10 cellular contexts compared by ENCODE assay signal in genomic region chr13:99968521-99969367, GRCh38. TPM values are rescaled to one million over a fixed set of nuclear protein-coding genes. Genes with fewer than 3 reads are reported as not detected.
DNase-seq lines count a peak whose midpoint lies in the region; ATAC-seq and TF ChIP-seq lines count a peak whose summit lies in the region.
"Had no signal": no experiment of that assay in that cellular context is flagged by ENCODE, and none has a peak within 500 bp of the region (broad histone marks: within the 10 kb centered on the region; RNA-seq: fewer than 3 reads in every experiment).

No MANE protein-coding gene starts in this region.

- intact Hi-C loops in activated naive CD4-positive, alpha-beta T cell treated with anti-CD3 and anti-CD28 coated beads for 36 hours (cut with micrococcal nuclease), result loop anchor here (1.0 to 10.0 kb wide), 2 partner anchors 24 to 524 kb away; no protein-coding TSS in a partner anchor
- intact Hi-C loops in left lung (cut with DNase I), result no loop called here

- no peak overlapping the region for H3K27ac ChIP-seq in left lung

- ATAC-seq in left lung (peak; percentile 65), GM21786 (IDR thresholded peaks at IDR 0.05; ENCODE audit: unreplicated experiment) (no peak), HG02981 (IDR thresholded peaks at IDR 0.05; ENCODE audit: unreplicated experiment) (no peak), GM19324 (IDR thresholded peaks at IDR 0.05; ENCODE audit: low FRiP score, unreplicated experiment) (no peak)

- H3K36me3 ChIP-seq in adipocyte (ENCODE audit: control insufficient read depth, insufficient read depth, low read length, severe bottlenecking), result no peaks in the 10 kb centered on the region
- no peaks in the 10 kb centered on the region for H3K36me3 ChIP-seq in left lung

- DNase-seq in activated naive CD4-positive, alpha-beta T cell treated with anti-CD3 and anti-CD28 coated beads for 36 hours, result no peak
- DNase-seq in activated naive CD4-positive, alpha-beta T cell (lab: John Stamatoyannopoulos, UW), result no peak
- DNase-seq in adipocyte (ENCODE audit: low read depth) (peak; percentile 56), left lung (peak in 1 of 2 donors; percentile 61), type B pancreatic cell (ENCODE audit: extremely low spot score, unreplicated experiment) (peak; percentile 71)

- peaks cover 68% of the 10 kb centered on the region for H3K27me3 ChIP-seq in adipocyte (replicated peaks; ENCODE audit: control insufficient read depth, insufficient read depth, low read length)
- H3K27me3 ChIP-seq in left lung, result peaks cover 94 to 98% of the 10 kb centered on the region in 2 donors

- H3K4me3 ChIP-seq in adipocyte (ENCODE audit: low read length) (peak overlapping the region; percentile 58), left lung (no peak overlapping the region)

- peaks cover 8% of the 10 kb centered on the region for H3K9me3 Mint-ChIP-seq in activated naive CD4-positive, alpha-beta T cell treated with anti-CD3 and anti-CD28 coated beads for 36 hours
- no peaks in the 10 kb centered on the region for H3K9me3 Mint-ChIP-seq in type B pancreatic cell

- H3K9me3 ChIP-seq in adipocyte (ENCODE audit: control insufficient read depth, low read length), result peaks cover 11% of the 10 kb centered on the region
- no peaks in the 10 kb centered on the region for H3K9me3 ChIP-seq in left lung

- H3K4me1 ChIP-seq in adipocyte (ENCODE audit: control insufficient read depth, insufficient read depth, low read length) (peaks cover 6% of the 10 kb centered on the region), left lung (peaks cover 10 to 35% of the 10 kb centered on the region in 2 donors)

- H3K9ac ChIP-seq in adipocyte (ENCODE audit: low read length), result no peak overlapping the region

- H3K36me3 Mint-ChIP-seq in activated naive CD4-positive, alpha-beta T cell treated with anti-CD3 and anti-CD28 coated beads for 36 hours (ENCODE audit: low read depth), result peaks cover 5% of the 10 kb centered on the region
- H3K36me3 Mint-ChIP-seq in type B pancreatic cell, result peaks cover 18% of the 10 kb centered on the region

- CTCF ChIA-PET in activated naive CD4-positive, alpha-beta T cell treated with anti-CD3 and anti-CD28 coated beads for 36 hours (lab: Charles Lee), result no interaction called here

- H3K27ac Mint-ChIP-seq in activated naive CD4-positive, alpha-beta T cell treated with anti-CD3 and anti-CD28 coated beads for 36 hours, result peak overlapping the region; percentile 53
- H3K27ac Mint-ChIP-seq in type B pancreatic cell, result peak overlapping the region; percentile 78

- peaks cover 23% of the 10 kb centered on the region for H3K4me1 Mint-ChIP-seq in activated naive CD4-positive, alpha-beta T cell treated with anti-CD3 and anti-CD28 coated beads for 36 hours (ENCODE audit: low read depth)
- peaks cover 4% of the 10 kb centered on the region for H3K4me1 Mint-ChIP-seq in type B pancreatic cell (ENCODE audit: unreplicated experiment)

- H3K27me3 Mint-ChIP-seq in activated naive CD4-positive, alpha-beta T cell treated with anti-CD3 and anti-CD28 coated beads for 36 hours (ENCODE audit: low read depth), result peaks cover 67% of the 10 kb centered on the region
- peaks cover 78% of the 10 kb centered on the region for H3K27me3 Mint-ChIP-seq in type B pancreatic cell

- TF ChIP-seq CTCF in left lung (IDR thresholded peaks at IDR 0.05) (no peak), type B pancreatic cell (conservative IDR thresholded peaks at IDR 0.05) (no peak)

- H3K4me3 Mint-ChIP-seq in activated naive CD4-positive, alpha-beta T cell treated with anti-CD3 and anti-CD28 coated beads for 36 hours, result peak overlapping the region; percentile 74
- peak overlapping the region; percentile 95 for H3K4me3 Mint-ChIP-seq in type B pancreatic cell

RNA-seq across cellular contexts. Expression of gene ZIC5, which starts 2.8 kb away (rescaled TPM):
- total RNA-seq in activated naive CD4-positive, alpha-beta T cell treated with anti-CD3 and anti-CD28 coated beads for 36 hours, result not detected
- total RNA-seq in left lung (not detected), type B pancreatic cell (ENCODE audit: low replicate concordance) (0.05 and 15.1 TPM in 2 replicates)
- total RNA-seq: bronchial epithelial cell, LHCN-M2 had no signal

RNA-seq across cellular contexts. Expression of gene ZIC2, which starts 12.8 kb away (rescaled TPM):
- total RNA-seq in activated naive CD4-positive, alpha-beta T cell treated with anti-CD3 and anti-CD28 coated beads for 36 hours, result not detected
- total RNA-seq in left lung (not detected), type B pancreatic cell (ENCODE audit: low replicate concordance) (0.59 and 129 TPM in 2 replicates)
- total RNA-seq: bronchial epithelial cell, LHCN-M2 had no signal

Comparison
In these comparisons a context has a peak if more than half of its experiments do, and no peak if none do; other contexts are left out.
1. DNase-seq: peak in adipocyte (single experiment) and type B pancreatic cell (single experiment); none in activated naive CD4-positive, alpha-beta T cell treated with anti-CD3 and anti-CD28 coated beads for 36 hours (single experiment) and activated naive CD4-positive, alpha-beta T cell (0 of 4).